In genomic region chr5:44797723-44798122, GRCh38 we compare ENCODE assay signal across 18 cellular contexts. TPM values are rescaled to one million over a fixed set of nuclear protein-coding genes. Genes with fewer than 3 reads are reported as not detected.
DNase-seq lines count a peak whose midpoint lies in the region; ATAC-seq, FAIRE-seq and TF ChIP-seq lines count a peak whose summit lies in the region.
"Had no signal": no experiment of that assay in that cellular context is flagged by ENCODE, and none has a peak within 500 bp of the region (broad histone marks: within the 10 kb centered on the region; RNA-seq: fewer than 3 reads in every experiment).

No MANE protein-coding gene starts in this region.

- H3K27ac ChIP-seq in K562 (ENCODE audit: extremely low read depth, low read depth, low read length) = peak overlapping the region; percentile 22; the same call in 1 of the 3 replicates
- H3K27ac ChIP-seq: BLaER1 had no signal

- FAIRE-seq in K562 (lab: Jason Lieb, UNC) (no peak), D721Med (lab: Jason Lieb, UNC) (no peak)
- FAIRE-seq: GM12892 had no signal

- no TSS peak for BruUV-seq in K562 (replicated peaks; lab: Mats Ljungman, UMichigan)

- peaks cover 0 to 14% of the 10 kb centered on the region in 2 donors for H3K4me1 Mint-ChIP-seq in natural killer cell
- H3K4me1 Mint-ChIP-seq: H9, IgD-negative memory B cell had no signal

- no peak; the same call in 1 of the 2 replicates for TF ChIP-seq EP300 in K562 (IDR thresholded peaks at IDR 0.05; ENCODE audit: low read length)

- no peak overlapping the region for H3K4me3 ChIP-seq in K562
- H3K4me3 ChIP-seq: BLaER1 had no signal

- 0 out of 5 replicates have a peak, but pooled peaks cover 0 to 2% of the 10 kb centered on the region in 2 experiments for H3K4me1 ChIP-seq in K562 (replicated peaks in 1 of 2; ENCODE audit: control insufficient read depth in 2 of 2, insufficient read depth in 2 of 2, low read length in 2 of 2)
- H3K4me1 ChIP-seq: BLaER1 had no signal

- TF ChIP-seq CTCF in K562 (IDR thresholded peaks at IDR 0.05 in 2 of 3, conservative IDR thresholded peaks at IDR 0.05 in 1 of 3; ENCODE audit: insufficient read depth in 2 of 3, low read depth in 1 of 3, low read length in 3 of 3) (no peak), natural killer cell (IDR thresholded peaks at IDR 0.05) (no peak), D721Med (IDR thresholded peaks at IDR 0.05; ENCODE audit: insufficient read depth, missing control alignments) (no peak)

- TF ChIP-seq POLR2A in K562 (conservative IDR thresholded peaks at IDR 0.05) = no peak

- no peaks in the 10 kb centered on the region for H3K27me3 ChIP-seq in K562 (ENCODE audit: control insufficient read depth in 2 of 2, insufficient read depth in 2 of 2, low read length in 2 of 2)
- H3K27me3 ChIP-seq: BLaER1 had no signal

- H3K79me2 ChIP-seq in K562 (ENCODE audit: control insufficient read depth, insufficient read depth, low read length) = no peaks in the 10 kb centered on the region

- H3K27me3 Mint-ChIP-seq in natural killer cell (ENCODE audit: low read depth in 2 of 2) = no peaks in the 10 kb centered on the region
- H3K27me3 Mint-ChIP-seq: IgD-negative memory B cell had no signal

- H2AFZ ChIP-seq in K562 (ENCODE audit: low read depth, low read length) = no peak overlapping the region

- 2% methylated on average over 4 of the region's 4 CpGs for WGBS in K562 (ENCODE audit: insufficient coverage, low coverage, missing lambda C conversion rate)

- H3K9me3 Mint-ChIP-seq in natural killer cell = peaks cover 0 to 3% of the 10 kb centered on the region in 2 donors

- in situ Hi-C loops in K562 (cut with MboI) = no loop called here

- CTCF ChIA-PET in K562 (lab: Yijun Ruan, JAX; ENCODE audit: low intra/inter-chr PET ratio) = no interaction called here

- no peaks in the 10 kb centered on the region; the same call in 1 of the 2 replicates for H3K9me3 ChIP-seq in K562 (replicated peaks; ENCODE audit: control insufficient read depth, insufficient read depth, low read depth, low read length)

- H3K9ac ChIP-seq in K562 (ENCODE audit: insufficient read depth in 1 of 2, low read depth in 2 of 2, low read length in 2 of 2) = no peak overlapping the region
- H3K9ac ChIP-seq: BLaER1 had no signal

- H3K9me1 ChIP-seq in K562 (ENCODE audit: control insufficient read depth, insufficient read depth, low read length) = no peaks in the 10 kb centered on the region

- no peaks in the 10 kb centered on the region for H3K36me3 ChIP-seq in K562 (ENCODE audit: control insufficient read depth, insufficient read depth, low read length)

- no peaks in the 10 kb centered on the region for H4K20me1 ChIP-seq in K562 (replicated peaks; ENCODE audit: control insufficient read depth, insufficient read depth, low read length)
- H4K20me1 ChIP-seq: BLaER1 had no signal

- intact Hi-C loops in K562 (cut with micrococcal nuclease) (no loop called here), natural killer cell (cut with micrococcal nuclease) (no loop called here)

- peak; percentile 79 for ATAC-seq in K562
- peak; percentile 38 to 80 (median 41) for ATAC-seq in natural killer cell

- no peak overlapping the region; the same call in 1 of the 2 replicates for H3K4me2 ChIP-seq in K562 (ENCODE audit: insufficient read depth, low read length)
- H3K4me2 ChIP-seq: BLaER1 had no signal

- peaks cover 6% of the 10 kb centered on the region for H3K36me3 Mint-ChIP-seq in natural killer cell
- H3K36me3 Mint-ChIP-seq: IgD-negative memory B cell had no signal

- DNase-seq in CMK (ENCODE audit: low read depth) (peak; percentile 44), OCI-M1 (lab: John Stamatoyannopoulos, UW) (peak; percentile 94), K562 (ENCODE audit: extremely low read depth in 1 of 4, low spot score in 3 of 4) (peak in 1 of 4 experiments; percentile 28), natural killer cell (no peak), islet precursor cell (no peak), ureter (ENCODE audit: low spot score) (no peak), D721Med (ENCODE audit: insufficient read length, low spot score) (no peak)
- DNase-seq: 8988T, AML-193, Calu3, DMS79, EL, GDM1, GOT3, H9 had no signal

- peak overlapping the region in 1 of 2 donors; percentile 74 for H3K27ac Mint-ChIP-seq in natural killer cell
- H3K27ac Mint-ChIP-seq: H9, IgD-negative memory B cell had no signal

- TF ChIP-seq RAD21 in K562 (CRISPR knock-in tag; conservative IDR thresholded peaks at IDR 0.05 in 1 of 2, IDR thresholded peaks at IDR 0.05 in 1 of 2) = no peak

- H3K4me3 Mint-ChIP-seq in natural killer cell = no peak overlapping the region
- H3K4me3 Mint-ChIP-seq: H9, IgD-negative memory B cell had no signal

- POLR2A ChIA-PET in K562 (lab: Yijun Ruan, JAX) = no interaction called here

TF ChIP-seq in K562, 482 proteins besides CTCF, POLR2A, EP300 and RAD21 (continues in another document):
- TF ChIP-seq ZNF436 (CRISPR knock-in tag; IDR thresholded peaks at IDR 0.05) = no peak
- no peak for TF ChIP-seq CHD2 (IDR thresholded peaks at IDR 0.05; ENCODE audit: low read depth, low read length)
- TF ChIP-seq DEAF1 (CRISPR knock-in tag; IDR thresholded peaks at IDR 0.05) = no peak
- no peak for TF ChIP-seq CBFA2T2 (conservative IDR thresholded peaks at IDR 0.05)
- TF ChIP-seq PRMT5 (CRISPR knock-in tag; IDR thresholded peaks at IDR 0.05) = no peak
- no peak for TF ChIP-seq NR2C1 (IDR thresholded peaks at IDR 0.05)
- TF ChIP-seq NR2C1 (tag; IDR thresholded peaks at IDR 0.05) = 0 out of 2 replicates have a peak, but pooled peaks have one; percentile 15
- TF ChIP-seq DMBX1 (CRISPR knock-in tag; IDR thresholded peaks at IDR 0.05; ENCODE audit: borderline replicate concordance) = peak; percentile 30; the same call in 1 of the 2 replicates
- no peak for TF ChIP-seq ZNF444 (CRISPR knock-in tag; IDR thresholded peaks at IDR 0.05)
- no peak for TF ChIP-seq ELF4 (CRISPR knock-in tag; IDR thresholded peaks at IDR 0.05)
- TF ChIP-seq CEBPZ (IDR thresholded peaks at IDR 0.05; ENCODE audit: borderline replicate concordance, low read depth, low read length) = no peak
- TF ChIP-seq ETV1 (tag; conservative IDR thresholded peaks at IDR 0.05; ENCODE audit: low read depth) = peak; percentile 59
- no peak for TF ChIP-seq ETS2 (tag; IDR thresholded peaks at IDR 0.05; ENCODE audit: borderline replicate concordance, poor library complexity, severe bottlenecking)
- TF ChIP-seq ZNF445 (CRISPR knock-in tag; IDR thresholded peaks at IDR 0.05; ENCODE audit: low read depth) = no peak
- no peak for TF ChIP-seq SRF (CRISPR knock-in tag; IDR thresholded peaks at IDR 0.05)

RNA-seq across cellular contexts. Expression of gene MRPS30, which starts 11.0 kb away (rescaled TPM):
- 41.2 and 92.2 TPM in 2 replicates for total RNA-seq in K562 (2011; cell fraction: chromatin; rRNA removed; ENCODE audit: low replicate concordance)
- total RNA-seq in K562 (2011; cell fraction: nucleolus; rRNA removed) = 59.2 and 71.8 TPM in 2 replicates
- total RNA-seq in K562 (2011; cell fraction: nucleoplasm; rRNA removed) = 70.7 and 99.9 TPM in 2 replicates
- 145 and 181 TPM in 2 replicates for total RNA-seq in K562 (2014; rRNA removed)
- total RNA-seq in K562 (2014; rRNA removed; fragmentation: Illumina TruSeq; extraction: Trizol) = 138 and 163 TPM in 2 replicates
- 113 and 114 TPM in 2 replicates for total RNA-seq in K562 (2015; rRNA removed; fragmentation: Illumina TruSeq; extraction: Trizol)
- 114 and 120 TPM in 2 replicates for total RNA-seq in K562 (2021)
- polyA plus RNA-seq in K562 (2011; rRNA removed) = 89.4 and 129 TPM in 2 replicates
- 73.5 and 141 TPM in 2 replicates for polyA plus RNA-seq in K562 (2011; cell fraction: cytosol; rRNA removed)
- 51.2 and 51.3 TPM in 2 replicates for polyA plus RNA-seq in K562 (2011; cell fraction: nucleus; rRNA removed)
- polyA plus RNA-seq in K562 (2012) = 76.4 and 82.7 TPM in 2 replicates
- 133 and 134 TPM in 2 replicates for polyA plus RNA-seq in K562 (2014; fragmentation: Illumina TruSeq; extraction: Trizol)
- polyA plus RNA-seq in K562 (2014; fragmentation: Nextera tagmentation; extraction: Ambion mirVana) = 10 to 100 TPM; 24.3 to 33.4 TPM
- polyA plus RNA-seq in K562 (2014; rRNA removed) = 110 and 115 TPM in 2 replicates
- 149 and 165 TPM in 2 replicates for polyA minus RNA-seq in K562 (2011; rRNA and poly(A)+ RNA removed)
- polyA minus RNA-seq in K562 (2011; cell fraction: cytosol; rRNA and poly(A)+ RNA removed) = 86.6 and 87.7 TPM in 2 replicates
- polyA minus RNA-seq in K562 (2011; cell fraction: nucleus; rRNA and poly(A)+ RNA removed) = 140 and 213 TPM in 2 replicates
- total RNA-seq in natural killer cell = 10 to 100 TPM; 34.1 to 43.8 (median 38.9) TPM
- 52.7 TPM for total RNA-seq in ureter

Comparison
In these comparisons a context has a peak if more than half of its experiments do, and no peak if none do; other contexts are left out.
1. DNase-seq: peak in CMK (single experiment) and OCI-M1 (single experiment); none in natural killer cell (single experiment), islet precursor cell (single experiment), ureter (single experiment) and D721Med (single experiment).